In genomic region chr1:23018661-23019093, GRCh38 we compare ENCODE assay signal across 8 cellular contexts. TPM values are rescaled to one million over a fixed set of nuclear protein-coding genes. Genes with fewer than 3 reads are reported as not detected.
DNase-seq lines count a peak whose midpoint lies in the region; FAIRE-seq and TF ChIP-seq lines count a peak whose summit lies in the region.

No MANE protein-coding gene starts in this region.

- H3K9me2 ChIP-seq in Loucy (replicated peaks; ENCODE audit: low read depth, low read length): no peaks in the 10 kb centered on the region

- H3K27ac Mint-ChIP-seq in chondrocyte (ENCODE audit: unreplicated experiment): peak overlapping the region; percentile 91

- in situ Hi-C loops in GM13976 (cut with MboI; ENCODE audit: low sequenced_read_pairs, unreplicated experiment): no loop called here

- H3K4me3 ChIP-seq in GM06990 (replicated peaks; ENCODE audit: low read depth, low read length) (peak overlapping the region; percentile 90), Loucy (ENCODE audit: low read length, poor library complexity, severe bottlenecking) (peak overlapping the region; percentile 83), mononuclear cell (ENCODE audit: low read length) (peak overlapping the region; percentile 88)

- DNase-seq in GM06990 (ENCODE audit: extremely low read depth, insufficient read length) (no peak), chondrocyte (ENCODE audit: low spot score) (no peak), GM13976 (ENCODE audit: low spot score) (no peak), RCC 7860 (ENCODE audit: low spot score) (no peak)
- DNase-seq in stimulated activated CD4-positive, alpha-beta T cell treated with anti-CD3 and anti-CD28 coated beads, Interleukin-4, amount 100 ng/mL, for 4 hours: no peak
- no peak for DNase-seq in stimulated activated CD4-positive, alpha-beta T cell treated with anti-CD3 and anti-CD28 coated beads, Interleukin-12 subunit alpha, Interleukin-12 subunit beta, amount 100 ng/mL, for 4 hours

- FAIRE-seq in RCC 7860 (lab: Jason Lieb, UNC): no peak

- peaks cover 44% of the 10 kb centered on the region for H3K79me2 ChIP-seq in Loucy (ENCODE audit: insufficient read depth, low read length)

- peak overlapping the region; percentile 95 for H3K9ac ChIP-seq in Loucy (ENCODE audit: low read depth, low read length, poor library complexity, severe bottlenecking)

- H3K4me3 Mint-ChIP-seq in chondrocyte (ENCODE audit: unreplicated experiment): peak overlapping the region; percentile 95

- peaks cover 2% of the 10 kb centered on the region for H3K36me3 Mint-ChIP-seq in chondrocyte (ENCODE audit: low read depth)

- H3K36me3 ChIP-seq in GM06990 (ENCODE audit: control insufficient read depth, insufficient read depth, low read length) (no peaks in the 10 kb centered on the region), Loucy (ENCODE audit: insufficient read depth, low read length) (no peaks in the 10 kb centered on the region)

- peak overlapping the region; percentile 80 for H3K4me2 ChIP-seq in Loucy (ENCODE audit: low read depth, low read length, poor library complexity, severe bottlenecking)

- no peaks in the 10 kb centered on the region for H3F3A ChIP-seq in Loucy (ENCODE audit: low read depth)

- peaks cover 36% of the 10 kb centered on the region for H3K4me1 Mint-ChIP-seq in chondrocyte (ENCODE audit: low read depth)

- peaks cover 14% of the 10 kb centered on the region for H3K9me3 Mint-ChIP-seq in chondrocyte (ENCODE audit: low read depth)

- H3K4me1 ChIP-seq in Loucy (ENCODE audit: insufficient read depth, low read length, poor library complexity, severe bottlenecking): peaks cover 14% of the 10 kb centered on the region
- peaks cover 23% of the 10 kb centered on the region for H3K4me1 ChIP-seq in mononuclear cell (ENCODE audit: insufficient read depth, low read length)

- no peaks in the 10 kb centered on the region for H3K9me3 ChIP-seq in Loucy (ENCODE audit: insufficient read depth, low read depth, low read length)
- H3K9me3 ChIP-seq in mononuclear cell (ENCODE audit: low read depth, low read length): no peaks in the 10 kb centered on the region

- H4K20me1 ChIP-seq in Loucy (ENCODE audit: insufficient read depth, low read length, poor library complexity, severe bottlenecking): peaks cover 36% of the 10 kb centered on the region

- H2AFZ ChIP-seq in Loucy (ENCODE audit: low read length): peak overlapping the region; percentile 97

- H3K27me3 ChIP-seq in GM06990 (replicated peaks; ENCODE audit: control insufficient read depth, insufficient read depth, low read length): no peaks in the 10 kb centered on the region
- no peaks in the 10 kb centered on the region for H3K27me3 ChIP-seq in Loucy (ENCODE audit: insufficient read depth, low read length, poor library complexity, severe bottlenecking)
- no peaks in the 10 kb centered on the region for H3K27me3 ChIP-seq in mononuclear cell (ENCODE audit: insufficient read depth, low read length)

- TF ChIP-seq CTCF in GM06990 (IDR thresholded peaks at IDR 0.05; ENCODE audit: insufficient read depth, low read length, poor library complexity, severe bottlenecking) (no peak), Loucy (conservative IDR thresholded peaks at IDR 0.05; ENCODE audit: low read length) (no peak), chondrocyte (IDR thresholded peaks at IDR 0.05) (no peak), GM13976 (IDR thresholded peaks at IDR 0.05; ENCODE audit: borderline replicate concordance, control extremely low read depth, extremely low read depth, insufficient read depth, missing control alignments) (no peak)

- no peaks in the 10 kb centered on the region for H3K27me3 Mint-ChIP-seq in chondrocyte (ENCODE audit: low read depth)

RNA-seq across cellular contexts. Expression of gene KDM1A, which starts 0.6 kb away (rescaled TPM):
- total RNA-seq in chondrocyte (88.1 to 105 TPM (median 89.9 TPM) in 3 replicates), mononuclear cell (37.6 TPM)

RNA-seq across cellular contexts. Expression of gene TEX46, which starts 3.0 kb away (rescaled TPM):
- total RNA-seq in chondrocyte (not detected in 3 replicates), mononuclear cell (not detected)

RNA-seq across cellular contexts. Expression of gene LACTBL1, which starts 46.0 kb away (rescaled TPM):
- total RNA-seq in chondrocyte (not detected in 3 replicates), mononuclear cell (not detected)
